In the genomic region with DNA sequence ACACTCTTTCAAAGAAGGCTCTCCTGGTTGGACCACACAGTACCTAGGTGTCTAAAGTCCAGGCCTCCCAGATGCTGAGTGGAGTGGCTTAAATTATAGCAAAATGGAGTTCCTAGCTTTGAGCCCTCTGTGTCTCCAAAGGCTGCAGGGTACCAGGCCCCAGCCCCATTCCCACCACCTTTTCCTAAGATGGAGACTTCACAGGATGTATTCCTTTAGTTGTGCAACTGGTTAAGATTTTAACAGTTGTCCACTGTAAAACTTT, we compare ENCODE assay signal across 9 cellular contexts. TPM values are rescaled to one million over a fixed set of nuclear protein-coding genes. Genes with fewer than 3 reads are reported as not detected.
DNase-seq lines count a peak whose midpoint lies in the region; ATAC-seq and TF ChIP-seq lines count a peak whose summit lies in the region.
"Had no signal": no experiment of that assay in that cellular context is flagged by ENCODE, and none has a peak within 500 bp of the region (broad histone marks: within the 10 kb centered on the region; RNA-seq: fewer than 3 reads in every experiment).

No MANE protein-coding gene starts in this region.

- H3K4me1 ChIP-seq in liver (ENCODE audit: control insufficient read depth in 4 of 4, insufficient read depth in 4 of 4, low read length in 3 of 4) (peaks cover 19 to 78% (median 73%) of the 10 kb centered on the region in 4 donors), thyroid gland (peaks cover 60 to 72% of the 10 kb centered on the region in 2 donors)

- H3K4me3 Mint-ChIP-seq in activated naive CD4-positive, alpha-beta T cell treated with anti-CD3 and anti-CD28 coated beads, Interleukin-2, amount 10 ng/mL, durations not matched to agents 7 days and 5 days = peak overlapping the region; percentile 40
- H3K4me3 Mint-ChIP-seq in activated naive CD4-positive, alpha-beta T cell treated with anti-CD3 and anti-CD28 coated beads for 36 hours = no peak overlapping the region
- peak overlapping the region; percentile 11 for H3K4me3 Mint-ChIP-seq in activated naive CD8-positive, alpha-beta T cell treated with anti-CD3 and anti-CD28 coated beads, Interleukin-2, amount 50 U/mL, for 24 hours

- H3K9ac ChIP-seq in liver (ENCODE audit: low read depth in 1 of 2, low read length in 2 of 2) = no peak overlapping the region
- H3K9ac ChIP-seq: parathyroid adenoma had no signal

- intact Hi-C loops in activated naive CD4-positive, alpha-beta T cell treated with anti-CD3 and anti-CD28 coated beads for 36 hours (cut with micrococcal nuclease) = loop anchor here (5.0 to 10.0 kb wide), 3 partner anchors 221 to 469 kb away; a partner anchor contains a TSS
- intact Hi-C loops in thyroid gland (cut with DNase I) = loop anchor here (5.0 kb wide), 1 partner anchor 169 kb away; no protein-coding TSS in a partner anchor

- H3K9me3 Mint-ChIP-seq in activated naive CD4-positive, alpha-beta T cell treated with anti-CD3 and anti-CD28 coated beads, Interleukin-2, amount 10 ng/mL, durations not matched to agents 7 days and 5 days = no peaks in the 10 kb centered on the region
- no peaks in the 10 kb centered on the region for H3K9me3 Mint-ChIP-seq in activated naive CD4-positive, alpha-beta T cell treated with anti-CD3 and anti-CD28 coated beads for 36 hours
- no peaks in the 10 kb centered on the region for H3K9me3 Mint-ChIP-seq in activated naive CD8-positive, alpha-beta T cell treated with anti-CD3 and anti-CD28 coated beads, Interleukin-2, amount 50 U/mL, for 24 hours

- H3K4me1 Mint-ChIP-seq in activated naive CD4-positive, alpha-beta T cell treated with anti-CD3 and anti-CD28 coated beads, Interleukin-2, amount 10 ng/mL, durations not matched to agents 7 days and 5 days = peaks cover 74% of the 10 kb centered on the region
- H3K4me1 Mint-ChIP-seq in activated naive CD4-positive, alpha-beta T cell treated with anti-CD3 and anti-CD28 coated beads for 36 hours (ENCODE audit: low read depth) = peaks cover 70% of the 10 kb centered on the region
- H3K4me1 Mint-ChIP-seq in activated naive CD8-positive, alpha-beta T cell treated with anti-CD3 and anti-CD28 coated beads, Interleukin-2, amount 50 U/mL, for 24 hours = peaks cover 77% of the 10 kb centered on the region

- TF ChIP-seq POLR2A in thyroid gland (IDR thresholded peaks at IDR 0.05) = no peak

- H3K9me3 ChIP-seq in liver (ENCODE audit: control insufficient read depth in 4 of 4, low read length in 3 of 4) = no peaks in the 10 kb centered on the region
- no peaks in the 10 kb centered on the region for H3K9me3 ChIP-seq in thyroid gland

- peak overlapping the region; percentile 66 to 89 for H3K27ac ChIP-seq in liver (ENCODE audit: low read depth in 1 of 2, low read length in 2 of 2)
- peak overlapping the region; percentile 93 to 98 (median 95) for H3K27ac ChIP-seq in thyroid gland

- no peak for TF ChIP-seq RAD21 in liver (IDR thresholded peaks at IDR 0.05)

- H3K36me3 ChIP-seq in liver (ENCODE audit: control insufficient read depth in 4 of 4, insufficient read depth in 3 of 4, low read depth in 1 of 4, low read length in 3 of 4) (peaks cover 0 to 2% (median 0%) of the 10 kb centered on the region in 4 donors), thyroid gland (peaks cover 5 to 10% of the 10 kb centered on the region in 2 donors)

- H3K27me3 ChIP-seq in liver (ENCODE audit: control insufficient read depth in 4 of 4, insufficient read depth in 4 of 4, low read length in 3 of 4) (no peaks in the 10 kb centered on the region), thyroid gland (no peaks in the 10 kb centered on the region)

- H3K36me3 Mint-ChIP-seq in activated naive CD4-positive, alpha-beta T cell treated with anti-CD3 and anti-CD28 coated beads, Interleukin-2, amount 10 ng/mL, durations not matched to agents 7 days and 5 days = peaks cover 83% of the 10 kb centered on the region
- H3K36me3 Mint-ChIP-seq in activated naive CD4-positive, alpha-beta T cell treated with anti-CD3 and anti-CD28 coated beads for 36 hours (ENCODE audit: low read depth) = peaks cover 17% of the 10 kb centered on the region
- peaks cover 68% of the 10 kb centered on the region for H3K36me3 Mint-ChIP-seq in activated naive CD8-positive, alpha-beta T cell treated with anti-CD3 and anti-CD28 coated beads, Interleukin-2, amount 50 U/mL, for 24 hours (ENCODE audit: low read depth)

- DNase-seq in activated naive CD4-positive, alpha-beta T cell treated with anti-CD3 and anti-CD28 coated beads, Interleukin-2, amount 10 ng/mL, durations not matched to agents 7 days and 5 days = peak; percentile 10
- DNase-seq in activated naive CD4-positive, alpha-beta T cell treated with anti-CD3 and anti-CD28 coated beads for 36 hours = no peak
- DNase-seq in activated naive CD8-positive, alpha-beta T cell treated with anti-CD3 and anti-CD28 coated beads, Interleukin-2, amount 50 U/mL, for 24 hours = no peak
- DNase-seq in thyroid gland = no peak
- no peak for DNase-seq in NAMALWA (ENCODE audit: low spot score)

- H3K27me3 Mint-ChIP-seq in activated naive CD4-positive, alpha-beta T cell treated with anti-CD3 and anti-CD28 coated beads, Interleukin-2, amount 10 ng/mL, durations not matched to agents 7 days and 5 days = peaks cover 24% of the 10 kb centered on the region
- no peaks in the 10 kb centered on the region for H3K27me3 Mint-ChIP-seq in activated naive CD4-positive, alpha-beta T cell treated with anti-CD3 and anti-CD28 coated beads for 36 hours (ENCODE audit: low read depth)
- H3K27me3 Mint-ChIP-seq in activated naive CD8-positive, alpha-beta T cell treated with anti-CD3 and anti-CD28 coated beads, Interleukin-2, amount 50 U/mL, for 24 hours = peaks cover 2% of the 10 kb centered on the region

- H3K27ac Mint-ChIP-seq in activated naive CD4-positive, alpha-beta T cell treated with anti-CD3 and anti-CD28 coated beads, Interleukin-2, amount 10 ng/mL, durations not matched to agents 7 days and 5 days = no peak overlapping the region
- no peak overlapping the region for H3K27ac Mint-ChIP-seq in activated naive CD4-positive, alpha-beta T cell treated with anti-CD3 and anti-CD28 coated beads for 36 hours
- no peak overlapping the region for H3K27ac Mint-ChIP-seq in activated naive CD8-positive, alpha-beta T cell treated with anti-CD3 and anti-CD28 coated beads, Interleukin-2, amount 50 U/mL, for 24 hours

- no peak for ATAC-seq in activated naive CD8-positive, alpha-beta T cell treated with anti-CD3 and anti-CD28 coated beads, Interleukin-2, amount 50 U/mL, for 24 hours
- ATAC-seq in HG03439 (IDR thresholded peaks at IDR 0.05; ENCODE audit: unreplicated experiment) (no peak), HG02571 (IDR thresholded peaks at IDR 0.05; ENCODE audit: unreplicated experiment) (no peak)

- H3K4me3 ChIP-seq in liver (ENCODE audit: low read depth in 1 of 3, low read length in 3 of 3) = peak overlapping the region in 1 of 3 donors; percentile 10
- peak overlapping the region in 1 of 3 donors; percentile 4 for H3K4me3 ChIP-seq in thyroid gland (replicated peaks in 1 of 3)

- TF ChIP-seq CTCF in liver (IDR thresholded peaks at IDR 0.05; ENCODE audit: low read depth, low read length, missing input control) (no peak), thyroid gland (IDR thresholded peaks at IDR 0.05) (no peak)

- CTCF ChIA-PET in activated naive CD4-positive, alpha-beta T cell treated with anti-CD3 and anti-CD28 coated beads, Interleukin-2, amount 10 ng/mL, durations not matched to agents 7 days and 5 days (lab: Charles Lee) = interaction anchor here (1.2 to 2.3 kb wide), 2 partner anchors 13 to 169 kb away, joined by 3 to 7 read pairs; no protein-coding TSS in a partner anchor
- CTCF ChIA-PET in activated naive CD4-positive, alpha-beta T cell treated with anti-CD3 and anti-CD28 coated beads for 36 hours (lab: Charles Lee) = interaction anchor here (2.4 kb wide), 1 partner anchor 13 kb away, joined by 9 read pairs; no protein-coding TSS in a partner anchor

TF ChIP-seq in liver, 16 proteins besides CTCF, POLR2A, EP300 and RAD21:
- peak in 1 of 2 donors; percentile 39 for TF ChIP-seq HNF4A (conservative IDR thresholded peaks at IDR 0.05)
- TF ChIP-seq, protein P1, sequence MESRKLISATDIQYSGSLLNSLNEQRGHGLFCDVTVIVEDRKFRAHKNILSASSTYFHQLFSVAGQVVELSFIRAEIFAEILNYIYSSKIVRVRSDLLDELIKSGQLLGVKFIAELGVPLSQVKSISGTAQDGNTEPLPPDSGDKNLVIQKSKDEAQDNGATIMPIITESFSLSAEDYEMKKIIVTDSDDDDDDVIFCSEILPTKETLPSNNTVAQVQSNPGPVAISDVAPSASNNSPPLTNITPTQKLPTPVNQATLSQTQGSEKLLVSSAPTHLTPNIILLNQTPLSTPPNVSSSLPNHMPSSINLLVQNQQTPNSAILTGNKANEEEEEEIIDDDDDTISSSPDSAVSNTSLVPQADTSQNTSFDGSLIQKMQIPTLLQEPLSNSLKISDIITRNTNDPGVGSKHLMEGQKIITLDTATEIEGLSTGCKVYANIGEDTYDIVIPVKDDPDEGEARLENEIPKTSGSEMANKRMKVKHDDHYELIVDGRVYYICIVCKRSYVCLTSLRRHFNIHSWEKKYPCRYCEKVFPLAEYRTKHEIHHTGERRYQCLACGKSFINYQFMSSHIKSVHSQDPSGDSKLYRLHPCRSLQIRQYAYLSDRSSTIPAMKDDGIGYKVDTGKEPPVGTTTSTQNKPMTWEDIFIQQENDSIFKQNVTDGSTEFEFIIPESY (IDR thresholded peaks at IDR 0.05) = no peak

RNA-seq across cellular contexts. Expression of a gene that starts 4.9 kb away (rescaled TPM):
- 1 to 10 TPM; 5.9 to 7.0 TPM for total RNA-seq in activated naive CD4-positive, alpha-beta T cell treated with anti-CD3 and anti-CD28 coated beads for 36 hours
- total RNA-seq in liver = 10 to 100 TPM in 1 of 2 donors, 1 to 10 TPM in 1; 9.4 to 11.8 TPM
- polyA plus RNA-seq in liver = 10 to 100 TPM in 1 of 2 donors, 1 to 10 TPM in 1; 3.2 to 10.7 TPM
- 10 to 100 TPM; 40.1 to 69.3 (median 59.2) TPM for total RNA-seq in thyroid gland
